Comparison of ENCODE assay signal across 8 cellular contexts in genomic region chr6:21597706-21598273, GRCh38. TPM values are rescaled to one million over a fixed set of nuclear protein-coding genes. Genes with fewer than 3 reads are reported as not detected.
DNase-seq lines count a peak whose midpoint lies in the region; TF ChIP-seq lines count a peak whose summit lies in the region.

No MANE protein-coding gene starts in this region.

- POLR2A ChIA-PET in AG04450 (lab: Yijun Ruan, JAX), result interaction anchor here (1.9 kb wide), 1 partner anchor 550 kb away, joined by 15 read pairs; no protein-coding TSS in a partner anchor

- no peak overlapping the region for H3K27ac ChIP-seq in AG04450 (ENCODE audit: low read depth, low read length)
- peak overlapping the region; percentile 63; the same call in 1 of the 2 replicates for H3K27ac ChIP-seq in HUES6 (ENCODE audit: low read depth, low read length)
- peak overlapping the region; percentile 5 for H3K27ac ChIP-seq in mesodermal cell (ENCODE audit: low read depth, low read length, severe bottlenecking)

- WGBS in mesodermal cell (ENCODE audit: insufficient coverage in 2 of 2), 2 experiments, result 0% methylated on average over 2 of the region's 13 CpGs

- CTCF ChIA-PET in AG04450 (lab: Charles Lee), result interaction anchor here (0.9 to 2.3 kb wide), 5 partner anchors 144 to 1848 kb away, joined by 3 to 8 read pairs (median 4); no protein-coding TSS in a partner anchor

- TF ChIP-seq CTCF in AG04450 (IDR thresholded peaks at IDR 0.05; ENCODE audit: low read depth, low read length) (no peak), cardiac fibroblast (IDR thresholded peaks at IDR 0.05; ENCODE audit: low read depth, low read length) (no peak)

- H3K9me3 ChIP-seq in AG04450 (ENCODE audit: control insufficient read depth, insufficient read depth, low read length), result peaks cover 8% of the 10 kb centered on the region; the same call in 1 of the 2 replicates
- no peaks in the 10 kb centered on the region for H3K9me3 ChIP-seq in HUES6 (ENCODE audit: control insufficient read depth, insufficient read depth, low read depth, low read length)
- no peaks in the 10 kb centered on the region for H3K9me3 ChIP-seq in mesodermal cell (ENCODE audit: control insufficient read depth, low read length)

- H3K4me3 ChIP-seq in AG04450 (ENCODE audit: low read depth, low read length) (peak overlapping the region; percentile 95), HUES6 (ENCODE audit: low read depth, low read length) (peak overlapping the region; percentile 98), cardiac fibroblast (replicated peaks in 1 of 2; ENCODE audit: low read depth in 2 of 2, low read length in 2 of 2) (peak overlapping the region; percentile 83 to 92), mesodermal cell (ENCODE audit: extremely low read depth, insufficient read depth, low read length, poor library complexity, severe bottlenecking) (peak overlapping the region; percentile 96)

- peak overlapping the region; percentile 75 for H3K9ac ChIP-seq in HUES6 (ENCODE audit: low read length)

- H3K27me3 ChIP-seq in AG04450 (ENCODE audit: control insufficient read depth, insufficient read depth, low read length), result no peaks in the 10 kb centered on the region
- H3K27me3 ChIP-seq in HUES6 (ENCODE audit: control insufficient read depth, insufficient read depth, low read length), result no peaks in the 10 kb centered on the region

- H3K36me3 ChIP-seq in HUES6 (ENCODE audit: control insufficient read depth, insufficient read depth, low read length) (peaks cover 36% of the 10 kb centered on the region), mesodermal cell (ENCODE audit: control insufficient read depth, insufficient read depth, low read length) (peaks cover 37% of the 10 kb centered on the region)

- DNase-seq in AG04450 (ENCODE audit: low read depth, low spot score), result no peak
- peak; percentile 55 to 58 for DNase-seq in cardiac fibroblast (ENCODE audit: low read depth in 2 of 2)
- DNase-seq in GM19240 (ENCODE audit: insufficient read length, low spot score), result no peak
- no peak for DNase-seq in NOMO-1 (lab: John Stamatoyannopoulos, UW; ENCODE audit: unreplicated experiment in 2 of 2)
- DNase-seq in NCI-H1694 (lab: John Stamatoyannopoulos, UW), result no peak
- DNase-seq in DMS153 treated with DMSO at 0.1 percent for 48 hours (lab: John Stamatoyannopoulos, UW; ENCODE audit: unreplicated experiment), result no peak

- peaks cover 26% of the 10 kb centered on the region for H3K4me1 ChIP-seq in HUES6 (ENCODE audit: control insufficient read depth, insufficient read depth, low read length)
- H3K4me1 ChIP-seq in mesodermal cell (ENCODE audit: control insufficient read depth, insufficient read depth, low read length, poor library complexity, severe bottlenecking), result peaks cover 8% of the 10 kb centered on the region

RNA-seq across cellular contexts. Expression of gene SOX4, which starts 4.2 kb away (rescaled TPM):
- 29.1 and 33.5 TPM in 2 replicates for polyA plus RNA-seq in AG04450 (2011; rRNA removed)
- 23.2 and 31.6 TPM in 2 replicates for polyA minus RNA-seq in AG04450 (2011; rRNA and poly(A)+ RNA removed)
- polyA plus RNA-seq in mesodermal cell (2013, experiment 1 of 2), result 107 TPM
- polyA plus RNA-seq in mesodermal cell (2013, experiment 2 of 2), result 90.0 TPM

Comparison
In these comparisons a context has a peak if more than half of its experiments do, and no peak if none do; other contexts are left out.
1. DNase-seq: peak in cardiac fibroblast (2 of 2); none in AG04450 (single experiment), GM19240 (single experiment), NOMO-1 (0 of 2), NCI-H1694 (single experiment) and DMS153 treated with DMSO at 0.1 percent for 48 hours (single experiment).
2. Peak in every context shown above with its lines, with median percentiles within 50 percentile points of each other: H3K4me3 ChIP-seq.